ENCODE assay signal across 1 cellular context in genomic region chr11:33658195-33658900, GRCh38.
TF ChIP-seq lines count a peak whose summit lies in the region.

No MANE protein-coding gene starts in this region.

TF ChIP-seq in K562, 482 proteins besides CTCF, POLR2A, EP300 and RAD21 (continued from another document):
- TF ChIP-seq, protein P1, sequence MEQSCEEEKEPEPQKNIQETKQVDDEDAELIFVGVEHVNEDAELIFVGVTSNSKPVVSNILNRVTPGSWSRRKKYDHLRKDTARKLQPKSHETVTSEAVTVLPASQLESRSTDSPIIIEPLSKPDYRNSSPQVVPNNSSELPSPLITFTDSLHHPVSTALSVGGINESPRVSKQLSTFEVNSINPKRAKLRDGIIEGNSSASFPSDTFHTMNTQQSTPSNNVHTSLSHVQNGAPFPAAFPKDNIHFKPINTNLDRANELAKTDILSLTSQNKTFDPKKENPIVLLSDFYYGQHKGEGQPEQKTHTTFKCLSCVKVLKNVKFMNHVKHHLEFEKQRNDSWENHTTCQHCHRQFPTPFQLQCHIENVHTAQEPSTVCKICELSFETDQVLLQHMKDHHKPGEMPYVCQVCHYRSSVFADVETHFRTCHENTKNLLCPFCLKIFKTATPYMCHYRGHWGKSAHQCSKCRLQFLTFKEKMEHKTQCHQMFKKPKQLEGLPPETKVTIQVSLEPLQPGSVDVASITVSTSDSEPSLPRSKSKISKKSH (CRISPR knock-in tag; IDR thresholded peaks at IDR 0.05) = no peak
- TF ChIP-seq CEBPG (CRISPR knock-in tag; IDR thresholded peaks at IDR 0.05) (no peak), CEBPG (tag; conservative IDR thresholded peaks at IDR 0.05 in 1 of 2, IDR thresholded peaks at IDR 0.05 in 1 of 2) (no peak), E4F1 (CRISPR knock-in tag; IDR thresholded peaks at IDR 0.05; ENCODE audit: borderline replicate concordance) (no peak), ZNF436 (CRISPR knock-in tag; IDR thresholded peaks at IDR 0.05) (no peak), FOS (IDR thresholded peaks at IDR 0.05; ENCODE audit: extremely low read depth, insufficient read length) (no peak), ATF3 (IDR thresholded peaks at IDR 0.05) (peak; percentile 69), ATF3 (CRISPR knock-in tag; conservative IDR thresholded peaks at IDR 0.05) (no peak), ATF7 (IDR thresholded peaks at IDR 0.05) (0 out of 2 replicates have a peak, but pooled peaks have one; percentile 13), HMGN3 (IDR thresholded peaks at IDR 0.05; ENCODE audit: borderline replicate concordance, extremely low read depth, insufficient read length, low read depth, low read length) (no peak), ZNF311 (CRISPR knock-in tag; IDR thresholded peaks at IDR 0.05) (no peak)
- TF ChIP-seq, protein P2, sequence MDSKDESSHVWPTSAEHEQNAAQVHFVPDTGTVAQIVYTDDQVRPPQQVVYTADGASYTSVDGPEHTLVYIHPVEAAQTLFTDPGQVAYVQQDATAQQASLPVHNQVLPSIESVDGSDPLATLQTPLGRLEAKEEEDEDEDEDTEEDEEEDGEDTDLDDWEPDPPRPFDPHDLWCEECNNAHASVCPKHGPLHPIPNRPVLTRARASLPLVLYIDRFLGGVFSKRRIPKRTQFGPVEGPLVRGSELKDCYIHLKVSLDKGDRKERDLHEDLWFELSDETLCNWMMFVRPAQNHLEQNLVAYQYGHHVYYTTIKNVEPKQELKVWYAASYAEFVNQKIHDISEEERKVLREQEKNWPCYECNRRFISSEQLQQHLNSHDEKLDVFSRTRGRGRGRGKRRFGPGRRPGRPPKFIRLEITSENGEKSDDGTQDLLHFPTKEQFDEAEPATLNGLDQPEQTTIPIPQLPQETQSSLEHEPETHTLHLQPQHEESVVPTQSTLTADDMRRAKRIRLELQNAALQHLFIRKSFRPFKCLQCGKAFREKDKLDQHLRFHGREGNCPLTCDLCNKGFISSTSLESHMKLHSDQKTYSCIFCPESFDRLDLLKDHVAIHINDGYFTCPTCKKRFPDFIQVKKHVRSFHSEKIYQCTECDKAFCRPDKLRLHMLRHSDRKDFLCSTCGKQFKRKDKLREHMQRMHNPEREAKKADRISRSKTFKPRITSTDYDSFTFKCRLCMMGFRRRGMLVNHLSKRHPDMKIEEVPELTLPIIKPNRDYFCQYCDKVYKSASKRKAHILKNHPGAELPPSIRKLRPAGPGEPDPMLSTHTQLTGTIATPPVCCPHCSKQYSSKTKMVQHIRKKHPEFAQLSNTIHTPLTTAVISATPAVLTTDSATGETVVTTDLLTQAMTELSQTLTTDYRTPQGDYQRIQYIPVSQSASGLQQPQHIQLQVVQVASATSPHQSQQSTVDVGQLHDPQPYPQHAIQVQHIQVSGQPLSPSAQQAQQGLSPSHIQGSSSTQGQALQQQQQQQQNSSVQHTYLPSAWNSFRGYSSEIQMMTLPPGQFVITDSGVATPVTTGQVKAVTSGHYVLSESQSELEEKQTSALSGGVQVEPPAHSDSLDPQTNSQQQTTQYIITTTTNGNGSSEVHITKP (IDR thresholded peaks at IDR 0.05; ENCODE audit: partially characterized antibody) = peak; percentile 26
- TF ChIP-seq, protein P3, sequence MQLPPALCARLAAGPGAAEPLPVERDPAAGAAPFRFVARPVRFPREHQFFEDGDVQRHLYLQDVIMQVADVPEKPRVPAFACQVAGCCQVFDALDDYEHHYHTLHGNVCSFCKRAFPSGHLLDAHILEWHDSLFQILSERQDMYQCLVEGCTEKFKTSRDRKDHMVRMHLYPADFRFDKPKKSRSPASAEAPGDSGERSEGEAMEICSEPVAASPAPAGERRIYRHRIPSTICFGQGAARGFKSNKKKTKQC (CRISPR knock-in tag; IDR thresholded peaks at IDR 0.05) = no peak
- TF ChIP-seq, protein P4, sequence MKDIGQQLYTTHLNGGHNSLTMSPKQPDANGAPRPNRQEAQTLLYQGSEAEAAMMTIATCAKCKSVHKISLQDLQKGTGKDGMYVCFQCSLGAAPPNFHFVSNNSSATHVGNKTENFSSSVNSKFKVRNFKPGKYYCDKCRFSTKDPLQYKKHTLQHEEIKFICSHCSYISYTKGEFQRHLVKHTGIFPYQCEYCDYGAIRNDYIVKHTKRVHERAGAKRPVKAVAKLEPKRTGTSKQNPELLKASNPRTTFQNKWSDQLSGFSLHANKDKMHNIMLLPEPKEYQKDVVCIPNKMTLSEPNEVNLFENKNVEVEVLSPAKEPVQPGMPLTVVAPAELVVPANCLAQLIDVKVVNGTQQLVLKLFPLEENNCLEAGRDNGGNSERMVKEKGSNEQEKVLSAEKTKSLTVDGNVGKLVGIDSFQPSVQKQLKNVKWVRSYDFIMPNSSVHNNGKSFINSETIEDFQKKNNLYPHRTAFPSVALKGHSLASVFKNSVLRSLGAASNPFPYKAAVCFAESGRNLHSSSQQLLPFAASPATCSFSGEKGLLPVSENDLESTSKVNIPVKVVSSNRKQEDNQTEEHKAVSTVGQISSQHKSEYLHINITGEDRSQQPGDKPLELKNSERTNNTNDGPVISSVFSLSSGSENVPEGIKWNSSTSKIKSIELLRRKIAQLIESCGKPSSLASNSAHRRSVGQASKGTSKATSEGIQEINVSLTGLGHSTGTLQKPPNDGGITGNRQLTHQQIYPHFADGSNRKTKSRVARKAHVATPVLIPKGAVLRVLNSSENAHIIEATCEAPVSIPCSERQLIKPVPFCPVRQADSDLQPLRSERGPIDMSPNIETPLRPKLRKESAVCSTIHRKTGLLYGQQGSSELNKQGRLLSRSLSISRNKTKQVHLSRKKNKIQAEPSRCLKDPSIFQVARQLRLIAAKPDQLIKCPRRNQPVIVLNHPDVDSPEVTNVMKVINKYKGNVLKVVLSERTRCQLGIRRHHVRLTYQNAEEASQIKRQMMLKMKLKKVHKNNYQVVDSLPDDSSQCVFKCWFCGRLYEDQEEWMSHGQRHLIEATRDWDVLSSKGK (CRISPR knock-in tag; IDR thresholded peaks at IDR 0.05) = no peak
